19 cellular contexts compared by ENCODE assay signal in the genomic region with DNA sequence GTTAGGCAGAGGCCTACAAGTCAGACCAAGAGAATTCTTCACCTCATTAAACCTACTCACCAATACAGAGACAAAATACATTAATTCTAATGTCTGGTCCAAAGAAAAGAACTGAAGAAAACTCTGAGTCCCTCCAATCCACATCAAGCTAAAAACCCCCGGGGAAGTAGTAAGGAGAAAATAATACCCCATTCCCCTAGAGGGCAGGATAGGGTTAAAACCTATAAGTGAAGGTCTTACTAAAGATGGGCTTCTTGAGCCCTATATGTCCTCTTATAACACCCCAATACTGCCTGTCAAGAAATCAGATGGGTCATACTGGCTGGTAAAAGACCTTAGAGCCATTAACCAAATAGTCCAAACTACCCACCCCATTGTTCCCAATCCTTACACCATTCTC.
A peak's percentile ranks its signal among the peaks of the same experiment; 100 is the strongest.
DNase-seq lines count a peak whose midpoint lies in the region; ATAC-seq and TF ChIP-seq lines count a peak whose summit lies in the region.
"Had no signal": no experiment of that assay in that cellular context is flagged by ENCODE, and none has a peak within 500 bp of the region (broad histone marks: within the 10 kb centered on the region; RNA-seq: fewer than 3 reads in every experiment).

No MANE protein-coding gene starts in this region.

- in situ Hi-C loops in Panc1 (cut with HindIII; ENCODE audit: low pct_unique_long_range_greater_than_20kb, low sequenced_read_pairs) = no loop called here

- H3K9me3 ChIP-seq in Panc1 (ENCODE audit: control insufficient read depth, insufficient read depth, low read depth, low read length) = peaks cover 17% of the 10 kb centered on the region; the same call in 1 of the 2 replicates
- peaks cover 0 to 9% (median 5%) of the 10 kb centered on the region in 4 donors for H3K9me3 ChIP-seq in stomach
- no peaks in the 10 kb centered on the region for H3K9me3 ChIP-seq in upper lobe of right lung
- H3K9me3 ChIP-seq: MG63 had no signal

- peak; percentile 36 for DNase-seq in ELR (ENCODE audit: low read depth)
- peak; percentile 37 for DNase-seq in HT-29 (ENCODE audit: low spot score)
- DNase-seq in Panc1 (ENCODE audit: low read depth, low spot score) = no peak
- no peak for DNase-seq in foreskin keratinocyte
- DNase-seq in Calu3 = no peak
- DNase-seq in stomach = no peak
- DNase-seq in upper lobe of right lung = no peak
- DNase-seq: C1 segment of cervical spinal cord, DMS79, Kasumi-1, MG63, NCI-H1092, NCI-H1436, NCI-H187 treated with DMSO at 0.1 percent for 48 hours, NCI-H2107, NCI-H2227 treated with DMSO at 0.1 percent for 48 hours, NCI-H510A treated with DMSO at 0.1 percent for 48 hours, T-helper 17 cell had no signal

- H3K27me3 ChIP-seq in Panc1 (ENCODE audit: control insufficient read depth, insufficient read depth, low read length) (no peaks in the 10 kb centered on the region), foreskin keratinocyte (no peaks in the 10 kb centered on the region), stomach (no peaks in the 10 kb centered on the region), upper lobe of right lung (no peaks in the 10 kb centered on the region)
- H3K27me3 ChIP-seq: MG63 had no signal

- ATAC-seq in Panc1 (no peak), foreskin keratinocyte (no peak), upper lobe of right lung (no peak)
- ATAC-seq: Right ventricle myocardium inferior, T-helper 17 cell had no signal

- CTCF ChIA-PET in Panc1 (lab: Charles Lee) (no interaction called here), Calu3 (lab: Charles Lee) (interaction anchor here (0.8 kb wide), 1 partner anchor 174 kb away, joined by 3 read pairs; no protein-coding TSS in a partner anchor)

- no peak overlapping the region for H3K4me3 Mint-ChIP-seq in Calu3 (ENCODE audit: low read depth, unreplicated experiment)
- H3K4me3 Mint-ChIP-seq: T-helper 17 cell had no signal

- H3K36me3 Mint-ChIP-seq in Calu3 (ENCODE audit: insufficient read depth, unreplicated experiment) = peaks cover 21% of the 10 kb centered on the region

- peaks cover 7% of the 10 kb centered on the region for H3K4me1 ChIP-seq in Panc1 (ENCODE audit: control insufficient read depth, insufficient read depth, low read length)
- H3K4me1 ChIP-seq in foreskin keratinocyte = no peaks in the 10 kb centered on the region
- no peaks in the 10 kb centered on the region for H3K4me1 ChIP-seq in stomach
- H3K4me1 ChIP-seq in upper lobe of right lung = no peaks in the 10 kb centered on the region

- 50 to 100% (median 97%) methylated on average over 1 of the region's 1 CpG for WGBS in stomach, 5 donors

- POLR2A ChIA-PET in Panc1 (lab: Charles Lee) = no interaction called here

- H3K27ac Mint-ChIP-seq in Calu3 (ENCODE audit: unreplicated experiment) = no peak overlapping the region
- H3K27ac Mint-ChIP-seq: T-helper 17 cell had no signal

- TF ChIP-seq EP300 in stomach (IDR thresholded peaks at IDR 0.05) = no peak

- H3K9me3 Mint-ChIP-seq in Calu3 (ENCODE audit: low read depth, unreplicated experiment) = peaks cover 3% of the 10 kb centered on the region

- intact Hi-C loops in Panc1 (cut with micrococcal nuclease; ENCODE audit: unreplicated experiment) = loop anchor here (10.0 kb wide), 2 partner anchors 235 to 315 kb away; a partner anchor contains a TSS
- intact Hi-C loops in Calu3 (cut with micrococcal nuclease; ENCODE audit: unreplicated experiment) = loop anchor here (10.0 kb wide), 1 partner anchor 365 kb away; no protein-coding TSS in a partner anchor
- intact Hi-C loops in stomach (cut with DNase I; ENCODE audit: low total_unique reads) = loop anchor here (5.0 kb wide), 1 partner anchor 258 kb away; no protein-coding TSS in a partner anchor
- intact Hi-C loops in upper lobe of right lung (cut with DNase I) = no loop called here

- TF ChIP-seq POLR2A in stomach (IDR thresholded peaks at IDR 0.05) = no peak

- peaks cover 38% of the 10 kb centered on the region for H3K4me1 Mint-ChIP-seq in Calu3 (ENCODE audit: low read depth, unreplicated experiment)

- H3K27ac ChIP-seq in Panc1 (ENCODE audit: low read length) (peak overlapping the region; percentile 23; the same call in 1 of the 2 replicates), foreskin keratinocyte (no peak overlapping the region), stomach (no peak overlapping the region), upper lobe of right lung (no peak overlapping the region)

- no peaks in the 10 kb centered on the region for H3K36me3 ChIP-seq in Panc1 (ENCODE audit: control insufficient read depth, insufficient read depth, low read length)
- H3K36me3 ChIP-seq in stomach = no peaks in the 10 kb centered on the region
- H3K36me3 ChIP-seq in upper lobe of right lung = no peaks in the 10 kb centered on the region
- H3K36me3 ChIP-seq: MG63 had no signal

- TF ChIP-seq CTCF in Panc1 (IDR thresholded peaks at IDR 0.05) (no peak), foreskin keratinocyte (conservative IDR thresholded peaks at IDR 0.05) (peak; percentile 19), Calu3 (IDR thresholded peaks at IDR 0.05; ENCODE audit: unreplicated experiment) (no peak), stomach (IDR thresholded peaks at IDR 0.05) (no peak), upper lobe of right lung (IDR thresholded peaks at IDR 0.05) (no peak)

- H3K4me3 ChIP-seq in Panc1 (ENCODE audit: low read depth in 2 of 2, low read length in 2 of 2) = no peak overlapping the region
- H3K4me3 ChIP-seq in stomach = no peak overlapping the region
- H3K4me3 ChIP-seq in upper lobe of right lung = no peak overlapping the region
- H3K4me3 ChIP-seq: MG63 had no signal

- no peaks in the 10 kb centered on the region for H3K27me3 Mint-ChIP-seq in Calu3 (ENCODE audit: unreplicated experiment)
- H3K27me3 Mint-ChIP-seq: T-helper 17 cell had no signal

- no TSS peak for BruUV-seq in Panc1 (replicated peaks; lab: Mats Ljungman, UMichigan)
- no TSS peak for BruUV-seq in Calu3 (replicated peaks; lab: Mats Ljungman, UMichigan)

Comparison
In these comparisons a context has a peak if more than half of its experiments do, and no peak if none do; other contexts are left out.
1. DNase-seq: peak in ELR (single experiment) and HT-29 (single experiment); none in Panc1 (single experiment), foreskin keratinocyte (0 of 2), Calu3 (single experiment), stomach (single experiment) and upper lobe of right lung (single experiment).